9 cellular contexts compared by ENCODE assay signal in the genomic region with DNA sequence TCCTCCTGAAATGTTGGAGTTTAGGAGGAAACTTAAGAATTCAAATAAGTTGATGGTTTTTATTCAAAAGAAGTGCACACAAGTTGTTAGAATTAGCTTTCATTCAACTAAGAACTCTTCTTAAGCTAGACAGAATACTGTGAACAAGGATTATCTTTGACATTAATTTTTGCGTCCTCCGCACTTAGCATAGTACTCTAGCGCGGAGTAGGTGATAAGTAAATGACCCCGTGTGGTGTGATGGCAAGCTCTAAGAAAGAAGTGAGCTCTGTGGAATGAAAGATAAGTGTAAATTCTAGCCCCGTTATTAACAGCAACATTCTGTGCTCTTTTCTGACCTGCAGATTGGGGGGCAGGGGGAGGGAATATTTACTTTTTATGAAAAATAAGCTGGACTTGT. TPM values are rescaled to one million over a fixed set of nuclear protein-coding genes. Genes with fewer than 3 reads are reported as not detected.
DNase-seq lines count a peak whose midpoint lies in the region; ATAC-seq and TF ChIP-seq lines count a peak whose summit lies in the region.
"Had no signal": no experiment of that assay in that cellular context is flagged by ENCODE, and none has a peak within 500 bp of the region (broad histone marks: within the 10 kb centered on the region; RNA-seq: fewer than 3 reads in every experiment).

No MANE protein-coding gene starts in this region.

- CTCF ChIA-PET in CD8-positive, alpha-beta T cell (lab: Charles Lee): interaction anchor here (0.9 to 1.6 kb wide), 4 partner anchors 8 to 393 kb away, joined by 3 to 6 read pairs (median 4); partner anchors contain the start of gene DNAJC21

- peaks cover 8% of the 10 kb centered on the region; the same call in 1 of the 2 replicates for H4K20me1 ChIP-seq in Karpas-422 (ENCODE audit: insufficient read depth, low read depth, low read length)
- H4K20me1 ChIP-seq in osteoblast (ENCODE audit: insufficient read depth, low read length): peaks cover 5% of the 10 kb centered on the region

- peaks cover 94% of the 10 kb centered on the region for H3K79me2 ChIP-seq in Karpas-422 (ENCODE audit: low read length)
- peaks cover 70% of the 10 kb centered on the region for H3K79me2 ChIP-seq in osteoblast (ENCODE audit: insufficient read depth, low read length)

- intact Hi-C loops in CD8-positive, alpha-beta T cell (cut with DNase I, micrococcal nuclease): loop anchor here (5.0 to 10.0 kb wide), 5 partner anchors 672 to 1961 kb away; partner anchors contain the start of genes SPEF2 (in 2 of the 2), AMACR (in 1 of the 2) and NIPBL (in 1 of the 2)

- no peak overlapping the region for H3K4me3 Mint-ChIP-seq in CD8-positive, alpha-beta T cell
- H3K4me3 Mint-ChIP-seq in naive thymus-derived CD8-positive, alpha-beta T cell: no peak overlapping the region

- H3K36me3 ChIP-seq in CD8-positive, alpha-beta T cell (ENCODE audit: insufficient read depth, low read length): peaks cover 17% of the 10 kb centered on the region
- peaks cover 50% of the 10 kb centered on the region for H3K36me3 ChIP-seq in Karpas-422 (ENCODE audit: insufficient read depth, low read length)
- peaks cover 26% of the 10 kb centered on the region for H3K36me3 ChIP-seq in osteoblast (ENCODE audit: insufficient read depth, low read length)

- no peaks in the 10 kb centered on the region for H3K9me3 ChIP-seq in CD8-positive, alpha-beta T cell (ENCODE audit: low read length)
- H3K9me3 ChIP-seq in Karpas-422 (ENCODE audit: low read length) (no peaks in the 10 kb centered on the region), osteoblast (ENCODE audit: low read depth, low read length) (no peaks in the 10 kb centered on the region)

- no peak for TF ChIP-seq CTCF in CD8-positive, alpha-beta T cell (IDR thresholded peaks at IDR 0.05)
- TF ChIP-seq CTCF in epithelial cell of esophagus (IDR thresholded peaks at IDR 0.05; ENCODE audit: insufficient read depth, low read depth, low read length, missing control alignments): no peak
- TF ChIP-seq CTCF in osteoblast (IDR thresholded peaks at IDR 0.05; ENCODE audit: extremely low read depth, low read depth, low read length): no peak

- peaks cover 24% of the 10 kb centered on the region for H3K4me1 ChIP-seq in CD8-positive, alpha-beta T cell (ENCODE audit: insufficient read depth, low read length)
- H3K4me1 ChIP-seq in Karpas-422 (ENCODE audit: low read length): peaks cover 54% of the 10 kb centered on the region
- peaks cover 29% of the 10 kb centered on the region for H3K4me1 ChIP-seq in osteoblast (ENCODE audit: insufficient read depth, low read length)

- H2AFZ ChIP-seq in Karpas-422 (ENCODE audit: low read length): no peak overlapping the region
- no peak overlapping the region for H2AFZ ChIP-seq in osteoblast (ENCODE audit: low read length)

- peak overlapping the region; percentile 90 for H3K9ac ChIP-seq in Karpas-422 (ENCODE audit: low read length)

- H3K4me2 ChIP-seq in Karpas-422 (ENCODE audit: low read depth, low read length, poor library complexity, severe bottlenecking) (peak overlapping the region; percentile 83), osteoblast (ENCODE audit: insufficient read depth, low read length) (peak overlapping the region; percentile 93)

- H3K9me3 Mint-ChIP-seq in CD8-positive, alpha-beta T cell: no peaks in the 10 kb centered on the region
- no peaks in the 10 kb centered on the region for H3K9me3 Mint-ChIP-seq in naive thymus-derived CD8-positive, alpha-beta T cell
- H3K9me3 Mint-ChIP-seq: activated naive CD4-positive, alpha-beta T cell treated with anti-CD3 and anti-CD28 coated beads, Interleukin-2, amount 50 U/mL, for 72 hours had no signal

- H3K4me1 Mint-ChIP-seq in CD8-positive, alpha-beta T cell (ENCODE audit: low read depth): peaks cover 37% of the 10 kb centered on the region
- peaks cover 15 to 34% (median 27%) of the 10 kb centered on the region in 4 donors for H3K4me1 Mint-ChIP-seq in naive thymus-derived CD8-positive, alpha-beta T cell

- H3K9me2 ChIP-seq in Karpas-422 (replicated peaks; ENCODE audit: insufficient read depth, low read length): no peaks in the 10 kb centered on the region

- no peaks in the 10 kb centered on the region for H3K27me3 ChIP-seq in CD8-positive, alpha-beta T cell (ENCODE audit: insufficient read depth, low read length)
- H3K27me3 ChIP-seq in Karpas-422 (ENCODE audit: low read length) (no peaks in the 10 kb centered on the region), osteoblast (ENCODE audit: insufficient read depth, low read length) (no peaks in the 10 kb centered on the region)

- no peak overlapping the region for H3K27ac Mint-ChIP-seq in CD8-positive, alpha-beta T cell
- H3K27ac Mint-ChIP-seq in naive thymus-derived CD8-positive, alpha-beta T cell: peak overlapping the region in 4 of 10 donors; percentile 10 to 85 (median 40)
- H3K27ac Mint-ChIP-seq: activated naive CD4-positive, alpha-beta T cell treated with anti-CD3 and anti-CD28 coated beads, Interleukin-2, amount 50 U/mL, for 72 hours had no signal

- no peak for DNase-seq in CD8-positive, alpha-beta T cell
- peak; percentile 60 for DNase-seq in Karpas-422
- no peak for DNase-seq in epithelial cell of esophagus (ENCODE audit: low read depth)
- no peak for DNase-seq in osteoblast (ENCODE audit: insufficient read length, low spot score, missing footprints)
- DNase-seq in globus pallidus (ENCODE audit: low spot score): no peak
- DNase-seq in NCI-H226: no peak
- DNase-seq in naive thymus-derived CD8-positive, alpha-beta T cell: no peak

- no peak for ATAC-seq in CD8-positive, alpha-beta T cell
- ATAC-seq in HG03565 (IDR thresholded peaks at IDR 0.05; ENCODE audit: unreplicated experiment): no peak
- no peak for ATAC-seq in naive thymus-derived CD8-positive, alpha-beta T cell

- peak overlapping the region; percentile 86 for H3K27ac ChIP-seq in CD8-positive, alpha-beta T cell (ENCODE audit: low read depth, low read length)
- H3K27ac ChIP-seq in Karpas-422 (ENCODE audit: low read length) (peak overlapping the region; percentile 81), osteoblast (ENCODE audit: low read depth, low read length) (peak overlapping the region; percentile 82)

- POLR2A ChIA-PET in CD8-positive, alpha-beta T cell (lab: Charles Lee): interaction anchor here (1.1 to 6.1 kb wide), 2 partner anchors 13 to 18 kb away, joined by 4 to 103 read pairs; partner anchors contain the start of gene DNAJC21
- POLR2A ChIA-PET in naive thymus-derived CD8-positive, alpha-beta T cell (lab: Charles Lee): interaction anchor here (0.8 to 4.3 kb wide), 6 partner anchors 7 to 1325 kb away, joined by 3 to 111 read pairs (median 8); partner anchors contain the start of genes AMACR, DNAJC21, LMBRD2 and NADK2

- H3K4me3 ChIP-seq in CD8-positive, alpha-beta T cell (ENCODE audit: low read depth, low read length): peak overlapping the region; percentile 97
- H3K4me3 ChIP-seq in Karpas-422 (ENCODE audit: low read length) (peak overlapping the region; percentile 92), epithelial cell of esophagus (ENCODE audit: low read length) (peak overlapping the region; percentile 92), osteoblast (ENCODE audit: insufficient read depth, low read length) (peak overlapping the region; percentile 96)

- H3K36me3 Mint-ChIP-seq in CD8-positive, alpha-beta T cell: peaks cover 36% of the 10 kb centered on the region
- peaks cover 1 to 43% (median 5%) of the 10 kb centered on the region in 3 donors for H3K36me3 Mint-ChIP-seq in naive thymus-derived CD8-positive, alpha-beta T cell

- no peaks in the 10 kb centered on the region for H3K27me3 Mint-ChIP-seq in CD8-positive, alpha-beta T cell (ENCODE audit: low read depth)
- no peaks in the 10 kb centered on the region for H3K27me3 Mint-ChIP-seq in naive thymus-derived CD8-positive, alpha-beta T cell

RNA-seq across cellular contexts. Expression of gene BRIX1, which starts 1.0 kb away (rescaled TPM):
- 10 to 100 TPM; 34.9 to 40.9 TPM for total RNA-seq in CD8-positive, alpha-beta T cell
- 22.8 and 48.6 TPM in 2 replicates for total RNA-seq in Karpas-422 (2014; rRNA removed; shearing (Covaris generic); ENCODE audit: low replicate concordance)
- 54.2 and 59.7 TPM in 2 replicates for total RNA-seq in osteoblast
- total RNA-seq in naive thymus-derived CD8-positive, alpha-beta T cell: 10 to 100 TPM; 36.8 to 41.1 TPM
- 10 to 100 TPM; 43.4 to 49.9 (median 45.5) TPM for polyA plus RNA-seq in naive thymus-derived CD8-positive, alpha-beta T cell

RNA-seq across cellular contexts. Expression of gene RAD1, which starts 1.2 kb away (rescaled TPM):
- total RNA-seq in CD8-positive, alpha-beta T cell: 10 to 100 TPM; 34.7 to 35.4 TPM
- 34.1 and 59.1 TPM in 2 replicates for total RNA-seq in Karpas-422 (2014; rRNA removed; shearing (Covaris generic); ENCODE audit: low replicate concordance)
- total RNA-seq in osteoblast: 54.6 and 58.3 TPM in 2 replicates
- 10 to 100 TPM; 29.5 to 33.9 TPM for total RNA-seq in naive thymus-derived CD8-positive, alpha-beta T cell
- 10 to 100 TPM; 18.8 to 19.9 (median 19.4) TPM for polyA plus RNA-seq in naive thymus-derived CD8-positive, alpha-beta T cell

RNA-seq across cellular contexts. Expression of gene DNAJC21, which starts 12.8 kb away (rescaled TPM):
- total RNA-seq in CD8-positive, alpha-beta T cell: 10 to 100 TPM; 55.7 to 56.6 TPM
- total RNA-seq in Karpas-422 (2014; rRNA removed; shearing (Covaris generic); ENCODE audit: low replicate concordance): 40.4 and 41.0 TPM in 2 replicates
- total RNA-seq in osteoblast: 31.5 and 32.2 TPM in 2 replicates
- 10 to 100 TPM; 57.9 to 62.6 TPM for total RNA-seq in naive thymus-derived CD8-positive, alpha-beta T cell
- 10 to 100 TPM; 14.6 to 27.6 (median 21.8) TPM for polyA plus RNA-seq in naive thymus-derived CD8-positive, alpha-beta T cell
